ENCODE assay signal across 25 cellular contexts in the genomic region with DNA sequence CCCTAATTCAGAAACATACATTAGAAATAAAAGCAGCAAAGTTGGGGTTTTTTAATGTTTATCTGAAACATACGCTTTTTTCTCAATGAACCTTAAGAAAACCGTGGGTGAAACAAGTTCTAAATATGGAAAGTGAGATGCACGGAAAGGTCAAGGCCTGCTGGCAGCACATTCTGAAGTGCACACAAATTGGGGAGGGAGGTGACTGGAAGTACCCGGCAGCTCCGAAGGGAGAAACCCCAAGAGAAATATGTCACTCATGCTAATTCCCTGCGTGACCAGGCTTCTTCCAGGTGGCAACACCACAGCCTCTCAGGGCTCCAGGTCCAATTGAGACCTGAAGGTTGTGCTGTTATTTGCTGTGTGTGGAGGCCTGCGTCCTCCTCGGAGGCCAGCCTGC.
"Had no signal": no experiment of that assay in that cellular context is flagged by ENCODE, and none has a peak within 500 bp of the region (broad histone marks: within the 10 kb centered on the region; RNA-seq: fewer than 3 reads in every experiment).

No MANE protein-coding gene starts in this region.

- H3K27ac Mint-ChIP-seq: mesothelial cell of epicardium; naive B cell; nephron progenitor cell; neural progenitor cell; stimulated activated memory B cell treated with anti-CD40 and anti-IgM and Interleukin-4, amounts not matched to agents 10 μg/mL and 1 μg/mL and 100 μg/mL, for 72 hours; stimulated activated naive CD8-positive, alpha-beta T cell treated with anti-CD3 and anti-CD28 coated beads, Interleukin-15, amount 100 ng/mL, for 72 hours; type B pancreatic cell had no signal

- H3K27me3 ChIP-seq: neural progenitor cell, ovary, tibial nerve, vagina had no signal

- H3K27ac ChIP-seq: left ventricle myocardium inferior, neural progenitor cell, ovary, prostate gland, skin epidermis, tibial nerve, vagina had no signal

- H3K4me2 ChIP-seq: neural progenitor cell had no signal

- H3K9me3 Mint-ChIP-seq: natural killer cell had no signal

- H3K4me3 ChIP-seq: left ventricle myocardium inferior, lung, neural progenitor cell, ovary, prostate gland, skin epidermis, tibial nerve, vagina had no signal

- DNase-seq: hippocampal formation; kidney; left colon; left ventricle myocardium inferior; mesendoderm; naive B cell; natural killer cell; nephron progenitor cell; ovary; retina; right cardiac atrium; stimulated activated CD4-positive, alpha-beta T cell treated with anti-CD3 and anti-CD28 coated beads, Interleukin-4, amount 100 ng/mL, for 24 hours; stimulated activated naive CD4-positive, alpha-beta T cell treated with Interleukin-2 at 50 U/mL for 16 hours; stimulated activated naive CD8-positive, alpha-beta T cell treated with anti-CD3 and anti-CD28 coated beads, Interleukin-15, amount 100 ng/mL, for 72 hours; substantia nigra had no signal

- H2AFZ ChIP-seq: neural progenitor cell had no signal

- H3K9me3 ChIP-seq: left ventricle myocardium inferior, ovary, prostate gland, tibial nerve, vagina had no signal

- H3K4me1 ChIP-seq: neural progenitor cell, prostate gland, vagina had no signal

- H3K36me3 ChIP-seq: neural progenitor cell, ovary, prostate gland, vagina had no signal

- H3K4me3 Mint-ChIP-seq: mesothelial cell of epicardium; naive B cell; natural killer cell; nephron progenitor cell; neural progenitor cell; stimulated activated memory B cell treated with anti-CD40 and anti-IgM and Interleukin-4, amounts not matched to agents 10 μg/mL and 1 μg/mL and 100 μg/mL, for 72 hours; stimulated activated naive CD8-positive, alpha-beta T cell treated with anti-CD3 and anti-CD28 coated beads, Interleukin-15, amount 100 ng/mL, for 72 hours; type B pancreatic cell had no signal

- ATAC-seq: left colon; natural killer cell; right cardiac atrium; sciatic nerve; stimulated activated memory B cell treated with anti-CD40 and anti-IgM and Interleukin-4, amounts not matched to agents 10 μg/mL and 1 μg/mL and 100 μg/mL, for 72 hours; stimulated activated naive CD8-positive, alpha-beta T cell treated with anti-CD3 and anti-CD28 coated beads, Interleukin-15, amount 100 ng/mL, for 72 hours had no signal

- H3K9ac ChIP-seq: neural progenitor cell had no signal

- H3K4me1 Mint-ChIP-seq: mesothelial cell of epicardium had no signal
